Comparison of ENCODE assay signal across 2 cellular contexts in genomic region chr6:165774903-165775608, GRCh38.
TF ChIP-seq lines count a peak whose summit lies in the region.

No MANE protein-coding gene starts in this region.

TF ChIP-seq in GM12878, 131 proteins besides CTCF, POLR2A, EP300 and RAD21:
- TF ChIP-seq ZNF207 (IDR thresholded peaks at IDR 0.05; ENCODE audit: borderline replicate concordance) (no peak), NR2F1 (conservative IDR thresholded peaks at IDR 0.05) (0 out of 2 replicates have a peak, but pooled peaks have one; percentile 24), SPI1 (IDR thresholded peaks at IDR 0.05; ENCODE audit: borderline replicate concordance, insufficient read depth, low read depth, low read length) (peak; percentile 19; the same call in 1 of the 2 replicates)

TF ChIP-seq in HepG2, 621 proteins besides CTCF, POLR2A, EP300 and RAD21:
- TF ChIP-seq, protein P1, sequence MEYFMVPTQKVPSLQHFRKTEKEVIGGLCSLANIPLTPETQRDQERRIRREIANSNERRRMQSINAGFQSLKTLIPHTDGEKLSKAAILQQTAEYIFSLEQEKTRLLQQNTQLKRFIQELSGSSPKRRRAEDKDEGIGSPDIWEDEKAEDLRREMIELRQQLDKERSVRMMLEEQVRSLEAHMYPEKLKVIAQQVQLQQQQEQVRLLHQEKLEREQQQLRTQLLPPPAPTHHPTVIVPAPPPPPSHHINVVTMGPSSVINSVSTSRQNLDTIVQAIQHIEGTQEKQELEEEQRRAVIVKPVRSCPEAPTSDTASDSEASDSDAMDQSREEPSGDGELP (IDR thresholded peaks at IDR 0.05; ENCODE audit: borderline replicate concordance, low read depth): peak; percentile 50; the same call in 1 of the 2 replicates
- TF ChIP-seq RFX1 (IDR thresholded peaks at IDR 0.05) (peak; percentile 31; the same call in 1 of the 2 replicates), NR2C2 (CRISPR knock-in tag; IDR thresholded peaks at IDR 0.05; ENCODE audit: borderline replicate concordance) (no peak)
